Comparison of ENCODE assay signal across 2 cellular contexts in genomic region chr17:19410101-19410500, GRCh38.
A peak's percentile ranks its signal among the peaks of the same experiment; 100 is the strongest.
TF ChIP-seq lines count a peak whose summit lies in the region.

No MANE protein-coding gene starts in this region.

TF ChIP-seq in HEK293, 187 proteins besides CTCF, POLR2A, EP300 and RAD21:
- TF ChIP-seq KLF1 (tag by site-specific recombination; IDR thresholded peaks at IDR 0.05) (peak; percentile 22; the same call in 1 of the 2 replicates), ZNF19 (tag by site-specific recombination; IDR thresholded peaks at IDR 0.05; ENCODE audit: low read depth) (no peak)
TF ChIP-seq in HEK293: peak in this region for 1.

TF ChIP-seq in H1, 55 proteins besides CTCF, POLR2A, EP300 and RAD21:
- no peak for TF ChIP-seq GTF2F1 (IDR thresholded peaks at IDR 0.05; ENCODE audit: borderline replicate concordance, low read depth, low read length)
- TF ChIP-seq TCF12 (IDR thresholded peaks at IDR 0.05; ENCODE audit: low read depth, low read length), result no peak
- TF ChIP-seq NRF1 (IDR thresholded peaks at IDR 0.05; ENCODE audit: low read depth, low read length), result no peak
- no peak for TF ChIP-seq CBX8 (IDR thresholded peaks at IDR 0.05; ENCODE audit: borderline replicate concordance, low read depth, low read length)
- TF ChIP-seq, protein P1, sequence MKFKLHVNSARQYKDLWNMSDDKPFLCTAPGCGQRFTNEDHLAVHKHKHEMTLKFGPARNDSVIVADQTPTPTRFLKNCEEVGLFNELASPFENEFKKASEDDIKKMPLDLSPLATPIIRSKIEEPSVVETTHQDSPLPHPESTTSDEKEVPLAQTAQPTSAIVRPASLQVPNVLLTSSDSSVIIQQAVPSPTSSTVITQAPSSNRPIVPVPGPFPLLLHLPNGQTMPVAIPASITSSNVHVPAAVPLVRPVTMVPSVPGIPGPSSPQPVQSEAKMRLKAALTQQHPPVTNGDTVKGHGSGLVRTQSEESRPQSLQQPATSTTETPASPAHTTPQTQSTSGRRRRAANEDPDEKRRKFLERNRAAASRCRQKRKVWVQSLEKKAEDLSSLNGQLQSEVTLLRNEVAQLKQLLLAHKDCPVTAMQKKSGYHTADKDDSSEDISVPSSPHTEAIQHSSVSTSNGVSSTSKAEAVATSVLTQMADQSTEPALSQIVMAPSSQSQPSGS (IDR thresholded peaks at IDR 0.05; ENCODE audit: low read length), result no peak
- no peak for TF ChIP-seq JUND (IDR thresholded peaks at IDR 0.05; ENCODE audit: low read length)
- TF ChIP-seq POU5F1 (IDR thresholded peaks at IDR 0.05; ENCODE audit: low read depth, low read length), result no peak
- no peak for TF ChIP-seq SIX5 (IDR thresholded peaks at IDR 0.05; ENCODE audit: low read depth, low read length)
- TF ChIP-seq HDAC6 (IDR thresholded peaks at IDR 0.05; ENCODE audit: low read depth, low read length), result no peak
- TF ChIP-seq FOSL1 (IDR thresholded peaks at IDR 0.05; ENCODE audit: insufficient read depth, low read depth, low read length), result no peak
- TF ChIP-seq SP4 (IDR thresholded peaks at IDR 0.05; ENCODE audit: low read length), result no peak
- no peak for TF ChIP-seq MAX (IDR thresholded peaks at IDR 0.05)
- TF ChIP-seq NANOG (IDR thresholded peaks at IDR 0.05; ENCODE audit: insufficient read depth, low read depth, low read length, poor library complexity, severe bottlenecking), result no peak
- TF ChIP-seq ASH2L (IDR thresholded peaks at IDR 0.05; ENCODE audit: low read length), result no peak
- no peak for TF ChIP-seq KDM1A (IDR thresholded peaks at IDR 0.05; ENCODE audit: borderline replicate concordance, low read length)
- no peak for TF ChIP-seq TAF1 (IDR thresholded peaks at IDR 0.05; ENCODE audit: low read depth, low read length)
- no peak for TF ChIP-seq CTBP2 (IDR thresholded peaks at IDR 0.05; ENCODE audit: borderline replicate concordance, insufficient read depth, insufficient read length, low read length)
TF ChIP-seq in H1: peak in this region for 0.
